20 cellular contexts compared by ENCODE assay signal in the genomic region with DNA sequence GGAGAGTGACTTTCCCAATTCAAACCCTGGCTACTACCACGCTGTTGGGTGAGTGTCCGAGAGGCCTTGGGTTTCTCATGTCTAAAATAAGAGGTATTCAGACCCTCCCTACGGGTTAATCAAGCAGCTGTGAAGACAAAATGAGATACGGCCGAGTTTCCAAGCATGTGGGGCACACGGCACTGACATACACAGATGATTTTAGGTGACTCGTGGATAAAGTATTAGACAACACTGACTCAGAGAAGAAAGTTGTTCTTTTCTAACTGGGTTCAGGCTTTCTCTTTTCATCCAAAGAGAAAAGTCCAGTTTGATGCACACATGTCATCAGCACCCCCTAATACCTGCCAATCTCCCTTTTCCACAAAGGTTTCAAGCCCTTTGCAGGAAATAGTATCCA. TPM values are rescaled to one million over a fixed set of nuclear protein-coding genes. Genes with fewer than 3 reads are reported as not detected.
DNase-seq lines count a peak whose midpoint lies in the region; ATAC-seq and TF ChIP-seq lines count a peak whose summit lies in the region.
"Had no signal": no experiment of that assay in that cellular context is flagged by ENCODE, and none has a peak within 500 bp of the region (broad histone marks: within the 10 kb centered on the region; RNA-seq: fewer than 3 reads in every experiment).

No MANE protein-coding gene starts in this region.

- peak overlapping the region; percentile 53 for H2AFZ ChIP-seq in IMR-90 (replicated peaks; ENCODE audit: low read length, poor library complexity)
- H2AFZ ChIP-seq: parathyroid adenoma had no signal

- POLR2A ChIA-PET in IMR-90 (lab: Charles Lee; ENCODE audit: unreplicated experiment), result no interaction called here

- H3K27me3 Mint-ChIP-seq in effector memory CD8-positive, alpha-beta T cell, result peaks cover 42% of the 10 kb centered on the region in 2 donors
- H3K27me3 Mint-ChIP-seq in activated T-cell treated with anti-CD3 and anti-CD28 coated beads, Interleukin-2, amount 50 U/mL, for 24 hours, result peaks cover 23% of the 10 kb centered on the region

- H4K8ac ChIP-seq in IMR-90 (ENCODE audit: low read depth in 2 of 2, low read length in 2 of 2), result peak overlapping the region; percentile 12 to 79; a peak in 3 of 4 replicates

- peaks cover 3% of the 10 kb centered on the region for H3K36me3 Mint-ChIP-seq in effector memory CD8-positive, alpha-beta T cell (ENCODE audit: insufficient read depth)
- H3K36me3 Mint-ChIP-seq in activated T-cell treated with anti-CD3 and anti-CD28 coated beads, Interleukin-2, amount 50 U/mL, for 24 hours (ENCODE audit: low read depth), result no peaks in the 10 kb centered on the region

- H2AK5ac ChIP-seq in IMR-90 (ENCODE audit: low read depth, low read length), result no peak overlapping the region; the same call in 1 of the 2 replicates

- H3K4ac ChIP-seq in IMR-90 (ENCODE audit: low read depth, low read length), result peak overlapping the region; percentile 5; the same call in 1 of the 2 replicates

- no peak overlapping the region for H3K4me3 Mint-ChIP-seq in effector memory CD8-positive, alpha-beta T cell
- no peak overlapping the region for H3K4me3 Mint-ChIP-seq in activated T-cell treated with anti-CD3 and anti-CD28 coated beads, Interleukin-2, amount 50 U/mL, for 24 hours
- H3K4me3 Mint-ChIP-seq: activated CD8-positive, alpha-beta T cell treated with anti-CD3 and anti-CD28 coated beads for 36 hours; activated T-cell treated with anti-CD3 and anti-CD28 coated beads, Interleukin-2, amount 50 U/mL, for 72 hours; naive B cell; T-helper 1 cell treated with Interleukin-12 subunit alpha and Interleukin-12 subunit beta and Interleukin-4 antibody, amounts not matched to agents 30 μg/mL and 1 μg/mL, for 36 hours had no signal

- CTCF ChIA-PET in IMR-90 (lab: Yijun Ruan, JAX), result no interaction called here

- peak overlapping the region; percentile 86 for H2BK5ac ChIP-seq in IMR-90 (ENCODE audit: low read depth, low read length, poor library complexity, severe bottlenecking)

- DNase-seq in AG08395 (ENCODE audit: low spot score) (peak; percentile 47), IMR-90 (peak; percentile 56), dedifferentiated amniotic fluid mesenchymal stem cell (ENCODE audit: extremely low spot score) (peak; percentile 47), islet precursor cell (peak; percentile 43), H7 (no peak)
- no peak for DNase-seq in effector memory CD8-positive, alpha-beta T cell
- no peak for DNase-seq in activated T-cell treated with anti-CD3 and anti-CD28 coated beads, Interleukin-2, amount 50 U/mL, for 24 hours
- no peak for DNase-seq in activated naive CD4-positive, alpha-beta T cell (lab: John Stamatoyannopoulos, UW)
- DNase-seq: activated CD8-positive, alpha-beta T cell treated with anti-CD3 and anti-CD28 coated beads for 36 hours; activated T-cell treated with anti-CD3 and anti-CD28 coated beads, Interleukin-2, amount 50 U/mL, for 72 hours; naive B cell; NCI-H1105; NCI-H524 treated with DMSO at 0.1 percent for 48 hours; Right ventricle myocardium superior; upper lobe of right lung had no signal

- H3K4me2 ChIP-seq in IMR-90 (ENCODE audit: low read depth, low read length), result no peak overlapping the region

- whole genome bisulfite sequencing in IMR-90 (ENCODE audit: extremely low coverage in 2 of 2, insufficient read length in 1 of 2), 2 experiments, result no CpG with 5 or more reads among the region's 7 CpGs

- H2BK120ac ChIP-seq in IMR-90 (ENCODE audit: low read depth, low read length), result peak overlapping the region; percentile 50; the same call in 1 of the 2 replicates

- H3K4me1 Mint-ChIP-seq in effector memory CD8-positive, alpha-beta T cell (ENCODE audit: low read depth in 2 of 2), result no peaks in the 10 kb centered on the region
- H3K4me1 Mint-ChIP-seq in activated T-cell treated with anti-CD3 and anti-CD28 coated beads, Interleukin-2, amount 50 U/mL, for 24 hours (ENCODE audit: low read depth), result no peaks in the 10 kb centered on the region
- H3K4me1 Mint-ChIP-seq: naive B cell had no signal

- no peak overlapping the region for H3K14ac ChIP-seq in IMR-90 (replicated peaks; ENCODE audit: low read depth, low read length)

- peaks cover 4% of the 10 kb centered on the region for H3K4me1 ChIP-seq in IMR-90 (ENCODE audit: control insufficient read depth, insufficient read depth, low read length)
- H3K4me1 ChIP-seq: parathyroid adenoma, upper lobe of right lung had no signal

- H4K91ac ChIP-seq in IMR-90 (ENCODE audit: insufficient read depth, low read depth, low read length), result peak overlapping the region; percentile 76; the same call in 1 of the 2 replicates

- no peaks in the 10 kb centered on the region for H3K27me3 ChIP-seq in IMR-90 (ENCODE audit: control insufficient read depth, insufficient read depth, low read length)
- no peaks in the 10 kb centered on the region for H3K27me3 ChIP-seq in H7 (ENCODE audit: control insufficient read depth, insufficient read depth, low read length)
- H3K27me3 ChIP-seq: upper lobe of right lung had no signal

- no TSS peak for BruUV-seq in IMR-90 (replicated peaks; lab: Mats Ljungman, UMichigan)

- H3K9me3 Mint-ChIP-seq in effector memory CD8-positive, alpha-beta T cell, result no peaks in the 10 kb centered on the region
- H3K9me3 Mint-ChIP-seq in activated T-cell treated with anti-CD3 and anti-CD28 coated beads, Interleukin-2, amount 50 U/mL, for 24 hours, result peaks cover 10% of the 10 kb centered on the region

- H3K23ac ChIP-seq in IMR-90 (ENCODE audit: low read depth, low read length), result no peak overlapping the region

- H3K56ac ChIP-seq in IMR-90 (ENCODE audit: extremely low read depth, insufficient read depth, low read length), result no peak overlapping the region; the same call in 1 of the 2 replicates

- TF ChIP-seq RAD21 in IMR-90 (IDR thresholded peaks at IDR 0.05; ENCODE audit: low read length), result no peak

- H3K27ac Mint-ChIP-seq in effector memory CD8-positive, alpha-beta T cell, result no peak overlapping the region
- no peak overlapping the region for H3K27ac Mint-ChIP-seq in activated T-cell treated with anti-CD3 and anti-CD28 coated beads, Interleukin-2, amount 50 U/mL, for 24 hours
- H3K27ac Mint-ChIP-seq: activated CD8-positive, alpha-beta T cell treated with anti-CD3 and anti-CD28 coated beads for 36 hours; activated T-cell treated with anti-CD3 and anti-CD28 coated beads, Interleukin-2, amount 50 U/mL, for 72 hours; naive B cell; T-helper 1 cell treated with Interleukin-12 subunit alpha and Interleukin-12 subunit beta and Interleukin-4 antibody, amounts not matched to agents 30 μg/mL and 1 μg/mL, for 36 hours had no signal

- peak overlapping the region; percentile 95 for H3K18ac ChIP-seq in IMR-90 (ENCODE audit: low read depth, low read length)

- no peak overlapping the region for H2AK9ac ChIP-seq in IMR-90 (replicated peaks; ENCODE audit: low read depth, low read length, poor library complexity)

- H3K27ac ChIP-seq in IMR-90 (ENCODE audit: insufficient read depth, low read length), result peak overlapping the region; percentile 96
- H3K27ac ChIP-seq: parathyroid adenoma, upper lobe of right lung had no signal

- 0 out of 2 replicates have a peak overlapping the region, but pooled peaks have one; percentile 67 for H2BK20ac ChIP-seq in IMR-90 (ENCODE audit: low read depth, low read length)

- no peak for TF ChIP-seq POLR2A in IMR-90 (IDR thresholded peaks at IDR 0.05; ENCODE audit: low read depth, low read length)

- dilution Hi-C loops in IMR-90 (cut with HindIII; ENCODE audit: low sequenced_read_pairs, unreplicated experiment), result no loop called here

- peak; percentile 68 for ATAC-seq in IMR-90 (ENCODE audit: low read depth)
- no peak for ATAC-seq in effector memory CD8-positive, alpha-beta T cell (replicated peaks)
- ATAC-seq: activated CD8-positive, alpha-beta T cell treated with anti-CD3 and anti-CD28 coated beads for 36 hours; activated T-cell treated with anti-CD3 and anti-CD28 coated beads, Interleukin-2, amount 50 U/mL, for 72 hours; K562; upper lobe of right lung had no signal

- no peaks in the 10 kb centered on the region for H4K20me1 ChIP-seq in IMR-90 (ENCODE audit: insufficient read depth, low read length)

- intact Hi-C loops in IMR-90 (cut with micrococcal nuclease), result no loop called here

- TF ChIP-seq CTCF in IMR-90 (conservative IDR thresholded peaks at IDR 0.05; ENCODE audit: low read depth, low read length), result no peak

- H3K9me1 ChIP-seq in IMR-90 (ENCODE audit: insufficient read depth, low read length), result no peaks in the 10 kb centered on the region

- in situ Hi-C loops in IMR-90 (cut with MboI; ENCODE audit: low sequenced_read_pairs), result no loop called here

- H3K9ac ChIP-seq in IMR-90 (ENCODE audit: low read depth, low read length), result peak overlapping the region; percentile 52
- H3K9ac ChIP-seq: parathyroid adenoma had no signal

- H3K9me3 ChIP-seq in IMR-90 (ENCODE audit: control insufficient read depth, insufficient read depth, low read length), result no peaks in the 10 kb centered on the region

- H3K79me1 ChIP-seq in IMR-90 (ENCODE audit: low read depth in 1 of 2, low read length in 2 of 2), result no peaks in the 10 kb centered on the region

- H4K5ac ChIP-seq in IMR-90 (ENCODE audit: low read depth, low read length), result peak overlapping the region; percentile 60; the same call in 1 of the 2 replicates

- H3K36me3 ChIP-seq in IMR-90 (ENCODE audit: control insufficient read depth, insufficient read depth, low read length), result no peaks in the 10 kb centered on the region
- no peaks in the 10 kb centered on the region for H3K36me3 ChIP-seq in H7 (replicated peaks; ENCODE audit: control insufficient read depth, insufficient read depth, low read length)
- H3K36me3 ChIP-seq: upper lobe of right lung had no signal

- H2BK15ac ChIP-seq in IMR-90 (ENCODE audit: low read depth, low read length), result 0 out of 3 replicates have a peak overlapping the region, but pooled peaks have one; percentile 25

- H3K4me3 ChIP-seq in IMR-90 (ENCODE audit: insufficient read depth, low read depth, low read length) (no peak overlapping the region), H7 (ENCODE audit: insufficient read depth, low read depth, low read length) (no peak overlapping the region)
- H3K4me3 ChIP-seq: K562, upper lobe of right lung had no signal

TF ChIP-seq in IMR-90, 13 proteins besides CTCF, POLR2A, EP300 and RAD21 (continues in another document):
- TF ChIP-seq, protein P1, sequence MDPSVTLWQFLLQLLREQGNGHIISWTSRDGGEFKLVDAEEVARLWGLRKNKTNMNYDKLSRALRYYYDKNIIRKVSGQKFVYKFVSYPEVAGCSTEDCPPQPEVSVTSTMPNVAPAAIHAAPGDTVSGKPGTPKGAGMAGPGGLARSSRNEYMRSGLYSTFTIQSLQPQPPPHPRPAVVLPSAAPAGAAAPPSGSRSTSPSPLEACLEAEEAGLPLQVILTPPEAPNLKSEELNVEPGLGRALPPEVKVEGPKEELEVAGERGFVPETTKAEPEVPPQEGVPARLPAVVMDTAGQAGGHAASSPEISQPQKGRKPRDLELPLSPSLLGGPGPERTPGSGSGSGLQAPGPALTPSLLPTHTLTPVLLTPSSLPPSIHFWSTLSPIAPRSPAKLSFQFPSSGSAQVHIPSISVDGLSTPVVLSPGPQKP (IDR thresholded peaks at IDR 0.05; ENCODE audit: borderline replicate concordance, low read depth, low read length), result no peak

RNA-seq across cellular contexts. Expression of gene FOXI1, which starts 15.6 kb away (rescaled TPM):
- total RNA-seq in IMR-90 (2012; rRNA removed), result not detected in 2 replicates
- polyA plus RNA-seq in IMR-90 (2012; rRNA removed), result not detected in 2 replicates
- polyA plus RNA-seq in IMR-90 (2012; cell fraction: cytosol; rRNA removed), result not detected in 2 replicates
- not detected in 2 replicates for polyA plus RNA-seq in IMR-90 (2012; cell fraction: nucleus; rRNA removed; ENCODE audit: low replicate concordance)
- 0.07 TPM in 1 of 2 replicates, not detected in the other for total RNA-seq in H7 (2014; rRNA removed; shearing (Covaris generic))
- total RNA-seq: activated CD8-positive, alpha-beta T cell treated with anti-CD3 and anti-CD28 coated beads for 36 hours; activated T-cell treated with anti-CD3 and anti-CD28 coated beads, Interleukin-2, amount 50 U/mL, for 72 hours; glomerular endothelial cell; K562; lung microvascular endothelial cell; Right ventricle myocardium superior; upper lobe of right lung had no signal
- polyA plus RNA-seq: K562 had no signal

Comparison
In these comparisons a context has a peak if more than half of its experiments do, and no peak if none do; other contexts are left out.
1. DNase-seq: peak in AG08395 (single experiment), IMR-90 (single experiment), dedifferentiated amniotic fluid mesenchymal stem cell (single experiment) and islet precursor cell (single experiment); none in effector memory CD8-positive, alpha-beta T cell (0 of 3), H7 (single experiment), activated T-cell treated with anti-CD3 and anti-CD28 coated beads, Interleukin-2, amount 50 U/mL, for 24 hours (single experiment) and activated naive CD4-positive, alpha-beta T cell (0 of 4).